Comparison of ENCODE assay signal across 11 cellular contexts in the genomic region with DNA sequence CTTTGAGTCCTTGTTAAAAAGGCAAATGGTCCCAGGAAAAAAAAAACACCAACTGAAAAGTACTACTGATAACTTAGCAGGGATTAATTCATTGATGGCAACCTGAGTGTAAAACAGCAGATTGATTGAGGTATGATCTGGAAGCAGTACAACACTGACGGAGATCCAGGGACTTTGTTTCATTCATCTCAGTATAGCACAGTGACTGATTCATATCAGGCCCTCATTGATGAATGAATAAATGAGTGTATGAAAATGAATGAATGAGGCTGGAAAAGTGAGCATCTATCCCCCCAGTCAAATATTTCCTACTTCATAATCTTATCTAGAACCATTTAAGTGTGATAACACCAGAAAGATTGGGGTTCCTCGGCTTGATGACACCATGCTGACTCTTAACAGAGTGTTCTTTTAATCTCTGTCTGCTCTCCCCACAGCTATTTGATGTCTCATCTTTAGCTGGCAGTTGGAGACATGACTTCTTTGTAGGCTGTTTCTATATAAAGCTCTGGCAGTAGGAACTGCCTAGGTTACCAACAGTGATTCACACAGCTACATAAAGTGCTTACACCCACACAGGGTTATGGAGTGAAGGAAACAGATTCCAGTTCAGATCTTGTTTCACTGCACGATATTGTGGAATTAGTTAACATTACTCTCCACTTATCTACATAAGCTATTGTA. TPM values are rescaled to one million over a fixed set of nuclear protein-coding genes. Genes with fewer than 3 reads are reported as not detected.
DNase-seq lines count a peak whose midpoint lies in the region; ATAC-seq and TF ChIP-seq lines count a peak whose summit lies in the region.
"Had no signal": no experiment of that assay in that cellular context is flagged by ENCODE, and none has a peak within 500 bp of the region (broad histone marks: within the 10 kb centered on the region; RNA-seq: fewer than 3 reads in every experiment).

No MANE protein-coding gene starts in this region.

- H3K27me3 ChIP-seq in PC-3 (ENCODE audit: low read length), result no peaks in the 10 kb centered on the region
- H3K27me3 ChIP-seq: adrenal gland had no signal

- H3K4me3 ChIP-seq in PC-3 (ENCODE audit: low read length), result 0 out of 2 replicates have a peak overlapping the region, but pooled peaks have one; percentile 23
- H3K4me3 ChIP-seq: adrenal gland, GM12878 had no signal

- intact Hi-C loops in PC-3 (cut with micrococcal nuclease), result no loop called here

- BruUV-seq in PC-3 (replicated peaks; lab: Mats Ljungman, UMichigan), result no TSS peak

- H3K9me3 ChIP-seq in PC-3 (ENCODE audit: low read length), result no peaks in the 10 kb centered on the region
- H3K9me3 ChIP-seq: adrenal gland had no signal

- H3F3A ChIP-seq in PC-3 (ENCODE audit: low read length, unreplicated experiment), result no peaks in the 10 kb centered on the region

- CTCF ChIA-PET in PC-3 (lab: Charles Lee), result no interaction called here

- H3K4me2 ChIP-seq in PC-3 (ENCODE audit: low read length), result peak overlapping the region; percentile 64

- no peaks in the 10 kb centered on the region for H3K9me2 ChIP-seq in PC-3 (replicated peaks; ENCODE audit: low read length)

- DNase-seq in DMS53 (lab: John Stamatoyannopoulos, UW), result peak; percentile 33
- no peak for DNase-seq in DMS53 treated with DMSO at 0.1 percent for 48 hours (lab: John Stamatoyannopoulos, UW; ENCODE audit: unreplicated experiment)
- DNase-seq in PC-3, result peak; percentile 78
- peak; percentile 74 for DNase-seq in fibroblast of gingiva (ENCODE audit: low read depth)
- peak; percentile 41 for DNase-seq in putamen (ENCODE audit: low spot score)
- no peak for DNase-seq in activated effector memory CD4-positive, alpha-beta T cell treated with Interleukin-2 at 50 U/mL for 16 hours
- no peak for DNase-seq in NCI-H1417 treated with DMSO at 0.1 percent for 48 hours (lab: John Stamatoyannopoulos, UW)
- DNase-seq: 8988T had no signal

- no peak for TF ChIP-seq CTCF in PC-3 (conservative IDR thresholded peaks at IDR 0.05; ENCODE audit: low read depth, low read length)

- no peaks in the 10 kb centered on the region for H4K20me1 ChIP-seq in PC-3 (ENCODE audit: low read length)

- H3K36me3 ChIP-seq in PC-3 (ENCODE audit: low read depth, low read length), result no peaks in the 10 kb centered on the region
- H3K36me3 ChIP-seq: adrenal gland had no signal

- H2AFZ ChIP-seq in PC-3 (ENCODE audit: low read length), result no peak overlapping the region

- POLR2A ChIA-PET in PC-3 (lab: Charles Lee; ENCODE audit: unreplicated experiment), result no interaction called here

- H3K9ac ChIP-seq in PC-3 (ENCODE audit: low read length), result peak overlapping the region; percentile 11; the same call in 1 of the 2 replicates

- H3K27ac ChIP-seq in PC-3 (ENCODE audit: low read length), result peak overlapping the region; percentile 60
- H3K27ac ChIP-seq: adrenal gland had no signal

- no peaks in the 10 kb centered on the region for H3K79me2 ChIP-seq in PC-3 (ENCODE audit: low read length)

- peaks cover 14% of the 10 kb centered on the region for H3K4me1 ChIP-seq in PC-3 (ENCODE audit: insufficient read depth, low read length)
- H3K4me1 ChIP-seq: adrenal gland had no signal

- peak; percentile 98 for ATAC-seq in PC-3
- no peak for ATAC-seq in HG03175 (IDR thresholded peaks at IDR 0.05; ENCODE audit: unreplicated experiment)
- ATAC-seq: GM12878 had no signal

RNA-seq across cellular contexts. Expression of a gene that starts 18.6 kb away (rescaled TPM):
- total RNA-seq in PC-3 (2014; rRNA removed), result not detected in 2 replicates

Comparison
In these comparisons a context has a peak if more than half of its experiments do, and no peak if none do; other contexts are left out.
1. DNase-seq: peak in DMS53 (single experiment), PC-3 (single experiment), fibroblast of gingiva (single experiment) and putamen (single experiment); none in DMS53 treated with DMSO at 0.1 percent for 48 hours (single experiment), activated effector memory CD4-positive, alpha-beta T cell treated with Interleukin-2 at 50 U/mL for 16 hours (single experiment) and NCI-H1417 treated with DMSO at 0.1 percent for 48 hours (single experiment).